In genomic region chr1:230427477-230427876, GRCh38 we compare ENCODE assay signal across 11 cellular contexts. TPM values are rescaled to one million over a fixed set of nuclear protein-coding genes. Genes with fewer than 3 reads are reported as not detected.
DNase-seq lines count a peak whose midpoint lies in the region; ATAC-seq and TF ChIP-seq lines count a peak whose summit lies in the region.
"Had no signal": no experiment of that assay in that cellular context is flagged by ENCODE, and none has a peak within 500 bp of the region (broad histone marks: within the 10 kb centered on the region; RNA-seq: fewer than 3 reads in every experiment).

No MANE protein-coding gene starts in this region.

- peak overlapping the region; percentile 74 for H3K4me3 Mint-ChIP-seq in CD4-positive, alpha-beta T cell
- H3K4me3 Mint-ChIP-seq in Caco-2 (ENCODE audit: unreplicated experiment) (peak overlapping the region; percentile 68), naive B cell (peak overlapping the region in 6 of 8 donors; percentile 66 to 90 (median 80))
- H3K4me3 Mint-ChIP-seq in activated T-helper 17 cell treated with anti-CD3 and anti-CD28 coated beads, Interleukin-2, amount 50 U/mL, for 72 hours, result peak overlapping the region; percentile 79

- no peak overlapping the region for H3K27ac ChIP-seq in CD4-positive, alpha-beta T cell (ENCODE audit: low read depth, low read length)
- H3K27ac ChIP-seq: testis had no signal

- POLR2A ChIA-PET in CD4-positive, alpha-beta T cell (lab: Charles Lee), result no interaction called here
- POLR2A ChIA-PET in Caco-2 (lab: Charles Lee), result no interaction called here

- H3K4me1 Mint-ChIP-seq in CD4-positive, alpha-beta T cell (ENCODE audit: low read depth), result peaks cover 7% of the 10 kb centered on the region
- no peaks in the 10 kb centered on the region for H3K4me1 Mint-ChIP-seq in Caco-2 (ENCODE audit: low read depth, unreplicated experiment)
- H3K4me1 Mint-ChIP-seq in activated T-helper 17 cell treated with anti-CD3 and anti-CD28 coated beads, Interleukin-2, amount 50 U/mL, for 72 hours, result peaks cover 5% of the 10 kb centered on the region
- H3K4me1 Mint-ChIP-seq in naive B cell, result peaks cover 9 to 19% (median 11%) of the 10 kb centered on the region in 3 donors

- intact Hi-C loops in CD4-positive, alpha-beta T cell (cut with DNase I, micrococcal nuclease), result no loop called here
- intact Hi-C loops in Caco-2 (cut with micrococcal nuclease; ENCODE audit: unreplicated experiment), result loop anchor here (10.0 kb wide), 1 partner anchor 147 kb away; no protein-coding TSS in a partner anchor

- no TSS peak for BruUV-seq in Caco-2 (replicated peaks; lab: Mats Ljungman, UMichigan)

- no peak for ATAC-seq in CD4-positive, alpha-beta T cell (ENCODE audit: poor library complexity)
- ATAC-seq in activated T-helper 17 cell treated with anti-CD3 and anti-CD28 coated beads, Interleukin-2, amount 50 U/mL, for 72 hours (replicated peaks), result no peak
- ATAC-seq in naive B cell (ENCODE audit: low read depth in 2 of 2), result no peak

- H3K36me3 ChIP-seq in Caco-2 (ENCODE audit: control insufficient read depth, insufficient read depth, low read length) (no peaks in the 10 kb centered on the region), H7 (replicated peaks; ENCODE audit: control insufficient read depth, insufficient read depth, low read length) (no peaks in the 10 kb centered on the region)

- no peaks in the 10 kb centered on the region for H3K9me3 ChIP-seq in CD4-positive, alpha-beta T cell (ENCODE audit: control insufficient read depth, low read length)
- no peaks in the 10 kb centered on the region for H3K9me3 ChIP-seq in Caco-2
- H3K9me3 ChIP-seq: testis had no signal

- no peak for TF ChIP-seq CTCF in CD4-positive, alpha-beta T cell (IDR thresholded peaks at IDR 0.05)
- no peak for TF ChIP-seq CTCF in Caco-2 (IDR thresholded peaks at IDR 0.05; ENCODE audit: insufficient read depth in 1 of 2, low read depth in 1 of 2, low read length in 1 of 2, severe bottlenecking in 1 of 2, unreplicated experiment in 1 of 2)

- no peaks in the 10 kb centered on the region for H3K36me3 Mint-ChIP-seq in CD4-positive, alpha-beta T cell (ENCODE audit: low read depth)
- no peaks in the 10 kb centered on the region for H3K36me3 Mint-ChIP-seq in Caco-2 (ENCODE audit: insufficient read depth, unreplicated experiment)
- peaks cover 15% of the 10 kb centered on the region for H3K36me3 Mint-ChIP-seq in activated T-helper 17 cell treated with anti-CD3 and anti-CD28 coated beads, Interleukin-2, amount 50 U/mL, for 72 hours (ENCODE audit: low read depth)
- H3K36me3 Mint-ChIP-seq in naive B cell, result peaks cover 6 to 16% of the 10 kb centered on the region in 2 donors

- DNase-seq in CD4-positive, alpha-beta T cell, result no peak
- DNase-seq in Caco-2 (no peak), naive B cell (no peak), dedifferentiated amniotic fluid mesenchymal stem cell (ENCODE audit: extremely low spot score) (no peak), NAMALWA (ENCODE audit: low spot score) (no peak), H7 (no peak)
- DNase-seq: central memory CD4-positive, alpha-beta T cell; NCI-H2029; stimulated activated CD4-positive, alpha-beta T cell treated with anti-CD3 and anti-CD28 coated beads, Interleukin-1b, Interleukin-23, amount 100 ng/mL, for 48 hours; testis had no signal

- H3K27me3 Mint-ChIP-seq in CD4-positive, alpha-beta T cell, result peaks cover 46% of the 10 kb centered on the region
- H3K27me3 Mint-ChIP-seq in Caco-2 (ENCODE audit: insufficient read depth, unreplicated experiment), result peaks cover 15% of the 10 kb centered on the region
- peaks cover 49% of the 10 kb centered on the region for H3K27me3 Mint-ChIP-seq in activated T-helper 17 cell treated with anti-CD3 and anti-CD28 coated beads, Interleukin-2, amount 50 U/mL, for 72 hours
- H3K27me3 Mint-ChIP-seq in naive B cell, result peaks cover 40 to 44% (median 43%) of the 10 kb centered on the region in 3 donors

- no peak overlapping the region for H3K27ac Mint-ChIP-seq in CD4-positive, alpha-beta T cell
- no peak overlapping the region for H3K27ac Mint-ChIP-seq in Caco-2 (ENCODE audit: unreplicated experiment)
- H3K27ac Mint-ChIP-seq in activated T-helper 17 cell treated with anti-CD3 and anti-CD28 coated beads, Interleukin-2, amount 50 U/mL, for 72 hours, result no peak overlapping the region
- no peak overlapping the region for H3K27ac Mint-ChIP-seq in naive B cell

- H3K27me3 ChIP-seq in CD4-positive, alpha-beta T cell (ENCODE audit: control insufficient read depth, insufficient read depth, low read length), result peaks cover 58% of the 10 kb centered on the region
- H3K27me3 ChIP-seq in Caco-2 (replicated peaks; ENCODE audit: control insufficient read depth, insufficient read depth, low read length), result peaks cover 4% of the 10 kb centered on the region; the same call in 1 of the 2 replicates
- peaks cover 14% of the 10 kb centered on the region for H3K27me3 ChIP-seq in H7 (ENCODE audit: control insufficient read depth, insufficient read depth, low read length)
- H3K27me3 ChIP-seq: testis had no signal

- no peaks in the 10 kb centered on the region for H3K9me3 Mint-ChIP-seq in CD4-positive, alpha-beta T cell
- H3K9me3 Mint-ChIP-seq in Caco-2 (ENCODE audit: unreplicated experiment) (no peaks in the 10 kb centered on the region), naive B cell (peaks cover 0 to 12% (median 5%) of the 10 kb centered on the region in 7 donors)
- peaks cover 4% of the 10 kb centered on the region for H3K9me3 Mint-ChIP-seq in activated T-helper 17 cell treated with anti-CD3 and anti-CD28 coated beads, Interleukin-2, amount 50 U/mL, for 72 hours

- H3K4me1 ChIP-seq in Caco-2, result peaks cover 6% of the 10 kb centered on the region; the same call in 1 of the 2 replicates

- CTCF ChIA-PET in CD4-positive, alpha-beta T cell (lab: Charles Lee), result no interaction called here
- CTCF ChIA-PET in Caco-2 (lab: Charles Lee), result no interaction called here

- H3K4me3 ChIP-seq in Caco-2 (ENCODE audit: low read depth, low read length) (no peak overlapping the region), H7 (ENCODE audit: insufficient read depth, low read depth, low read length) (no peak overlapping the region)

RNA-seq across cellular contexts. Expression of gene PGBD5, which starts 1.3 kb away (rescaled TPM):
- total RNA-seq in CD4-positive, alpha-beta T cell, result not detected
- total RNA-seq in Caco-2 (2022), result 2.4 and 3.7 TPM in 2 replicates
- total RNA-seq in activated T-helper 17 cell treated with anti-CD3 and anti-CD28 coated beads, Interleukin-2, amount 50 U/mL, for 72 hours, result under 1 TPM in 1 of 2 donors, not detected in 1; 0.52 TPM
- polyA plus RNA-seq in naive B cell (ENCODE audit: low read depth in 6 of 6), result not detected
- 29.8 and 34.7 TPM in 2 replicates for total RNA-seq in H7 (2014; rRNA removed; shearing (Covaris generic))
